ENCODE assay signal across 23 cellular contexts in genomic region chr4:6960628-6961027, GRCh38. TPM values are rescaled to one million over a fixed set of nuclear protein-coding genes. Genes with fewer than 3 reads are reported as not detected.
DNase-seq lines count a peak whose midpoint lies in the region; ATAC-seq, FAIRE-seq and TF ChIP-seq lines count a peak whose summit lies in the region.
"Had no signal": no experiment of that assay in that cellular context is flagged by ENCODE, and none has a peak within 500 bp of the region (broad histone marks: within the 10 kb centered on the region; RNA-seq: fewer than 3 reads in every experiment).

No MANE protein-coding gene starts in this region.

- peak overlapping the region; percentile 16; the same call in 1 of the 2 replicates for H3K9ac ChIP-seq in BLaER1
- no peak overlapping the region for H3K9ac ChIP-seq in trophoblast cell (ENCODE audit: low read length)

- H3K36me3 Mint-ChIP-seq in T-helper 17 cell (ENCODE audit: low read depth): no peaks in the 10 kb centered on the region

- intact Hi-C loops in lower lobe of right lung (cut with DNase I): no loop called here
- intact Hi-C loops in heart right ventricle (cut with DNase I): no loop called here
- intact Hi-C loops in lower leg skin (cut with DNase I; ENCODE audit: low total_unique reads): no loop called here

- peaks cover 42% of the 10 kb centered on the region for H3K4me1 Mint-ChIP-seq in T-helper 17 cell

- H3K23ac ChIP-seq in trophoblast cell (ENCODE audit: low read length): no peak overlapping the region

- no peak overlapping the region for H3K4me3 Mint-ChIP-seq in T-helper 17 cell
- H3K4me3 Mint-ChIP-seq: CD8-positive, alpha-beta T cell; GM23338; HFFc6 had no signal

- no peak overlapping the region for H3K14ac ChIP-seq in trophoblast cell (ENCODE audit: low read length)

- no peak for TF ChIP-seq CTCF in D721Med (IDR thresholded peaks at IDR 0.05; ENCODE audit: insufficient read depth, missing control alignments)
- TF ChIP-seq CTCF in lower lobe of right lung (IDR thresholded peaks at IDR 0.05): no peak
- TF ChIP-seq CTCF in heart right ventricle (IDR thresholded peaks at IDR 0.05): no peak
- TF ChIP-seq CTCF in lower leg skin (IDR thresholded peaks at IDR 0.05): no peak

- ATAC-seq in T-helper 17 cell: no peak
- no peak for ATAC-seq in lower lobe of right lung
- no peak for ATAC-seq in heart right ventricle
- ATAC-seq: CD8-positive, alpha-beta T cell; GM12878; GM23338; HCT116 had no signal

- H4K12ac ChIP-seq in trophoblast cell (ENCODE audit: low read depth, low read length): no peak overlapping the region

- DNase-seq in T-helper 17 cell: no peak
- peak; percentile 20 for DNase-seq in mesenteric fat pad (ENCODE audit: low spot score)
- no peak for DNase-seq in trophoblast cell
- no peak for DNase-seq in D721Med (ENCODE audit: insufficient read length, low spot score)
- no peak for DNase-seq in lower lobe of right lung
- DNase-seq in heart right ventricle: no peak
- DNase-seq in lower leg skin (ENCODE audit: low spot score in 2 of 2): no peak
- DNase-seq: ACHN; AML-193; Calu3; CD8-positive, alpha-beta T cell; DMS 273 treated with DMSO at 0.1 percent for 48 hours; DMS53; DND-41; EL; H7; HFFc6; KG1 had no signal

- no peak overlapping the region for H4K91ac ChIP-seq in trophoblast cell (ENCODE audit: low read depth, low read length)

- no peak overlapping the region for H2AFZ ChIP-seq in trophoblast cell (ENCODE audit: insufficient read depth, low read length, poor library complexity)
- H2AFZ ChIP-seq: GM23338 had no signal

- H3K18ac ChIP-seq in trophoblast cell (ENCODE audit: low read length): no peak overlapping the region

- peak overlapping the region; percentile 9 for H3K27ac Mint-ChIP-seq in T-helper 17 cell
- H3K27ac Mint-ChIP-seq: CD8-positive, alpha-beta T cell; GM23338; HFFc6 had no signal

- no CpG with 5 or more reads among the region's 14 CpGs for WGBS in trophoblast cell (ENCODE audit: extremely low coverage, insufficient coverage, insufficient read length)
- WGBS in heart right ventricle, 2 donors: 94 to 95% methylated on average over 14 of the region's 14 CpGs
- 93 to 97% methylated on average over 14 of the region's 14 CpGs for WGBS in lower leg skin, 2 donors

- H2BK120ac ChIP-seq in trophoblast cell (ENCODE audit: insufficient read depth, low read length, poor library complexity): no peak overlapping the region

- H3K36me3 ChIP-seq in BLaER1 (peaks cover 52% of the 10 kb centered on the region), trophoblast cell (ENCODE audit: control insufficient read depth in 1 of 2, insufficient read depth in 2 of 2, low read length in 2 of 2) (no peaks in the 10 kb centered on the region), lower lobe of right lung (no peaks in the 10 kb centered on the region), heart right ventricle (no peaks in the 10 kb centered on the region)

- H3K4me2 ChIP-seq in BLaER1 (peak overlapping the region; percentile 90; the same call in 1 of the 2 replicates), trophoblast cell (ENCODE audit: low read length) (no peak overlapping the region)
- H3K4me2 ChIP-seq: GM23338 had no signal

- H3K79me2 ChIP-seq in trophoblast cell (ENCODE audit: control insufficient read depth, insufficient read depth, low read length, poor library complexity): peaks cover 2% of the 10 kb centered on the region

- no peaks in the 10 kb centered on the region for H3K27me3 Mint-ChIP-seq in T-helper 17 cell

- no peak overlapping the region for H2AK5ac ChIP-seq in trophoblast cell (ENCODE audit: low read length)

- H3K4me1 ChIP-seq in BLaER1 (peaks cover 99% of the 10 kb centered on the region), trophoblast cell (ENCODE audit: control insufficient read depth in 1 of 2, insufficient read depth in 2 of 2, low read length in 2 of 2) (peaks cover 12 to 19% of the 10 kb centered on the region in 2 experiments), lower lobe of right lung (peaks cover 29% of the 10 kb centered on the region), heart right ventricle (peaks cover 0 to 38% (median 0%) of the 10 kb centered on the region in 9 donors)

- H3K79me1 ChIP-seq in trophoblast cell (ENCODE audit: low read length): peaks cover 9% of the 10 kb centered on the region

- no peak overlapping the region for H3K4me3 ChIP-seq in BLaER1
- peak overlapping the region; percentile 16 for H3K4me3 ChIP-seq in trophoblast cell (ENCODE audit: low read depth, low read length)
- no peak overlapping the region for H3K4me3 ChIP-seq in lower lobe of right lung
- H3K4me3 ChIP-seq in heart right ventricle: no peak overlapping the region
- no peak overlapping the region for H3K4me3 ChIP-seq in lower leg skin (ENCODE audit: low read depth, poor library complexity, severe bottlenecking)
- H3K4me3 ChIP-seq: GM12878, GM23338 had no signal

- H2BK12ac ChIP-seq in trophoblast cell (ENCODE audit: low read length): no peak overlapping the region

- no peaks in the 10 kb centered on the region for H3K27me3 ChIP-seq in BLaER1
- no peaks in the 10 kb centered on the region for H3K27me3 ChIP-seq in trophoblast cell (ENCODE audit: insufficient read depth, low read length)
- no peaks in the 10 kb centered on the region for H3K27me3 ChIP-seq in lower lobe of right lung (ENCODE audit: low read depth)
- H3K27me3 ChIP-seq in heart right ventricle: no peaks in the 10 kb centered on the region

- peaks cover 100% of the 10 kb centered on the region for H4K20me1 ChIP-seq in BLaER1

- no peak for TF ChIP-seq POLR2A in lower leg skin (IDR thresholded peaks at IDR 0.05)

- no peak for FAIRE-seq in D721Med (lab: Jason Lieb, UNC)
- FAIRE-seq: A204.1, GM12878 had no signal

- H3K9me3 ChIP-seq in BLaER1 (no peaks in the 10 kb centered on the region), T-helper 17 cell (ENCODE audit: control insufficient read depth, low read length, poor library complexity, severe bottlenecking) (no peaks in the 10 kb centered on the region), trophoblast cell (ENCODE audit: insufficient read depth, low read depth, low read length) (no peaks in the 10 kb centered on the region), lower lobe of right lung (no peaks in the 10 kb centered on the region), heart right ventricle (no peaks in the 10 kb centered on the region)

- H3K27ac ChIP-seq in BLaER1: peak overlapping the region; percentile 52; the same call in 1 of the 2 replicates
- H3K27ac ChIP-seq in trophoblast cell (ENCODE audit: low read depth, low read length): no peak overlapping the region
- H3K27ac ChIP-seq in lower lobe of right lung: no peak overlapping the region
- no peak overlapping the region for H3K27ac ChIP-seq in heart right ventricle

- no peak overlapping the region for H2BK5ac ChIP-seq in trophoblast cell (ENCODE audit: low read depth, low read length, poor library complexity)

- H3K4ac ChIP-seq in trophoblast cell (ENCODE audit: low read depth, low read length): no peak overlapping the region

- no peak overlapping the region for H4K8ac ChIP-seq in trophoblast cell (ENCODE audit: low read depth, low read length)

RNA-seq across cellular contexts. Expression of gene TBC1D14, which starts 51.0 kb away (rescaled TPM):
- total RNA-seq in T-helper 17 cell (10 to 100 TPM; 49.1 to 55.2 TPM), mesenteric fat pad (54.3 TPM), lower lobe of right lung (60.7 TPM), heart right ventricle (10 to 100 TPM; 31.5 to 43.7 (median 33.5) TPM), lower leg skin (100 to 1,000 TPM in 1 of 4 donors, 10 to 100 TPM in 3; 54.7 to 101 (median 73.3) TPM)
- polyA plus RNA-seq in trophoblast cell (2013): 21.7 and 21.9 TPM in 2 replicates
- polyA plus RNA-seq in heart right ventricle: 10 to 100 TPM; 10.5 to 14.2 TPM
